In genomic region chr6:44058617-44059358, GRCh38 we compare ENCODE assay signal across 8 cellular contexts.
DNase-seq lines count a peak whose midpoint lies in the region; ATAC-seq and TF ChIP-seq lines count a peak whose summit lies in the region.

No MANE protein-coding gene starts in this region.

- peaks cover 14 to 20% of the 10 kb centered on the region in 2 donors for H3K4me1 Mint-ChIP-seq in natural killer cell

- DNase-seq in AG20443 (ENCODE audit: low spot score) (peak; percentile 95), NB4 (ENCODE audit: low read depth) (peak; percentile 98), epithelial cell of esophagus (ENCODE audit: low read depth) (peak; percentile 96), natural killer cell (peak; percentile 43), NOMO-1 treated with dmso at 0.1 percent for 144 hours (lab: John Stamatoyannopoulos, UW; ENCODE audit: unreplicated experiment) (no peak), NCI-H82 treated with DMSO at 0.1 percent for 48 hours (lab: John Stamatoyannopoulos, UW; ENCODE audit: unreplicated experiment) (no peak), cortex of kidney (lab: John Stamatoyannopoulos, UW) (no peak)

- peak overlapping the region; percentile 25 for H3K4me3 ChIP-seq in NB4 (ENCODE audit: low read depth, low read length)
- no peak overlapping the region for H3K4me3 ChIP-seq in epithelial cell of esophagus (ENCODE audit: low read length)

- H3K27ac Mint-ChIP-seq in natural killer cell = peak overlapping the region; percentile 59 to 85

- H3K36me3 Mint-ChIP-seq in natural killer cell = no peaks in the 10 kb centered on the region

- peaks cover 0 to 4% of the 10 kb centered on the region in 2 donors for H3K27me3 Mint-ChIP-seq in natural killer cell (ENCODE audit: low read depth in 2 of 2)

- peak; percentile 69 for ATAC-seq in GM21423 (IDR thresholded peaks at IDR 0.05; ENCODE audit: unreplicated experiment)
- ATAC-seq in natural killer cell = peak; percentile 86 to 89 (median 89)

- TF ChIP-seq CTCF in NB4 (IDR thresholded peaks at IDR 0.05; ENCODE audit: low read depth, low read length) = no peak
- no peak for TF ChIP-seq CTCF in epithelial cell of esophagus (IDR thresholded peaks at IDR 0.05; ENCODE audit: insufficient read depth, low read depth, low read length, missing control alignments)
- TF ChIP-seq CTCF in natural killer cell (IDR thresholded peaks at IDR 0.05) = no peak

- intact Hi-C loops in natural killer cell (cut with micrococcal nuclease) = no loop called here

- H3K4me3 Mint-ChIP-seq in natural killer cell = peak overlapping the region; percentile 62

- H3K9me3 Mint-ChIP-seq in natural killer cell = no peaks in the 10 kb centered on the region

- TF ChIP-seq POLR2A in NB4 (IDR thresholded peaks at IDR 0.05; ENCODE audit: extremely low read depth, insufficient read length) = no peak

Comparison
In these comparisons a context has a peak if more than half of its experiments do, and no peak if none do; other contexts are left out.
1. DNase-seq: peak in AG20443 (single experiment), NB4 (single experiment), epithelial cell of esophagus (single experiment) and natural killer cell (single experiment); none in NOMO-1 treated with dmso at 0.1 percent for 144 hours (single experiment), NCI-H82 treated with DMSO at 0.1 percent for 48 hours (single experiment) and cortex of kidney (single experiment).